ENCODE assay signal across 8 cellular contexts in genomic region chr5:168529361-168530234, GRCh38. TPM values are rescaled to one million over a fixed set of nuclear protein-coding genes. Genes with fewer than 3 reads are reported as not detected.
DNase-seq lines count a peak whose midpoint lies in the region; ATAC-seq and TF ChIP-seq lines count a peak whose summit lies in the region.

No MANE protein-coding gene starts in this region.

- WGBS in esophagus muscularis mucosa: 58% methylated on average over 25 of the region's 127 CpGs

- H3K9me3 Mint-ChIP-seq in progenitor cell of endocrine pancreas (ENCODE audit: low read depth): no peaks in the 10 kb centered on the region

- no peak overlapping the region for H3K27ac ChIP-seq in esophagus muscularis mucosa (replicated peaks in 1 of 4)

- no peak for TF ChIP-seq CTCF in esophagus muscularis mucosa (IDR thresholded peaks at IDR 0.05)
- TF ChIP-seq CTCF in progenitor cell of endocrine pancreas (IDR thresholded peaks at IDR 0.05; ENCODE audit: unreplicated experiment): no peak

- H3K4me3 ChIP-seq in esophagus muscularis mucosa: peak overlapping the region; percentile 50 to 62 (median 54)

- intact Hi-C loops in esophagus muscularis mucosa (cut with DNase I): no loop called here

- H3K4me1 ChIP-seq in esophagus muscularis mucosa: peaks cover 3 to 16% (median 13%) of the 10 kb centered on the region in 4 donors

- peak overlapping the region; percentile 70 for H3K4me3 Mint-ChIP-seq in progenitor cell of endocrine pancreas (ENCODE audit: low read depth)

- no peak for TF ChIP-seq EP300 in esophagus muscularis mucosa (IDR thresholded peaks at IDR 0.05)

- no peak overlapping the region for H3K27ac Mint-ChIP-seq in progenitor cell of endocrine pancreas

- peaks cover 0 to 60% (median 24%) of the 10 kb centered on the region in 4 donors for H3K27me3 ChIP-seq in esophagus muscularis mucosa

- no peaks in the 10 kb centered on the region for H3K36me3 Mint-ChIP-seq in progenitor cell of endocrine pancreas (ENCODE audit: insufficient read depth)

- H3K4me1 Mint-ChIP-seq in progenitor cell of endocrine pancreas (ENCODE audit: low read depth): no peaks in the 10 kb centered on the region

- no peak for ATAC-seq in GM18867 (IDR thresholded peaks at IDR 0.05; ENCODE audit: unreplicated experiment)

- TF ChIP-seq POLR2A in esophagus muscularis mucosa (IDR thresholded peaks at IDR 0.05; ENCODE audit: low read depth): no peak

- DNase-seq in Daoy (ENCODE audit: low read depth) (peak; percentile 6), SK-N-DZ (ENCODE audit: low spot score) (peak; percentile 17), esophagus muscularis mucosa (ENCODE audit: extremely low spot score) (no peak), progenitor cell of endocrine pancreas (ENCODE audit: low spot score, unreplicated experiment) (peak; percentile 13), HT-29 (ENCODE audit: low spot score) (no peak)
- no peak for DNase-seq in stimulated activated CD8-positive, alpha-beta memory T cell treated with anti-CD3 and anti-CD28 coated beads, Interleukin-4, amount 100 ng/mL, for 48 hours
- DNase-seq in activated CD8-positive, alpha-beta memory T cell treated with anti-CD3 and anti-CD28 coated beads, Interleukin-2, amount 50 U/mL, for 48 hours: no peak

- H3K9me3 ChIP-seq in esophagus muscularis mucosa: no peaks in the 10 kb centered on the region

- peaks cover 45% of the 10 kb centered on the region for H3K27me3 Mint-ChIP-seq in progenitor cell of endocrine pancreas

- no peaks in the 10 kb centered on the region for H3K36me3 ChIP-seq in esophagus muscularis mucosa

RNA-seq across cellular contexts. Expression of gene FBLL1, which starts 0.5 kb away (rescaled TPM):
- total RNA-seq in Daoy (2014; rRNA removed; shearing (Covaris generic)): 0.11 TPM in 1 of 2 replicates, not detected in the other
- 23.6 and 36.1 TPM in 2 replicates for polyA plus RNA-seq in SK-N-DZ (2014; cell fraction: cytosol; rRNA removed)
- polyA plus RNA-seq in SK-N-DZ (2014; cell fraction: nucleus; rRNA removed): 23.4 and 26.5 TPM in 2 replicates
- total RNA-seq in esophagus muscularis mucosa (under 1 TPM in 2 of 4 donors, not detected in 2; 0.29 to 0.33 TPM), progenitor cell of endocrine pancreas (3.1 and 4.5 TPM in 2 replicates)
- not detected in 2 replicates for total RNA-seq in HT-29 (2014; rRNA removed; shearing (Covaris generic))

RNA-seq across cellular contexts. Expression of gene RARS1, which starts 43.3 kb away (rescaled TPM):
- 478 and 575 TPM in 2 replicates for total RNA-seq in Daoy (2014; rRNA removed; shearing (Covaris generic))
- polyA plus RNA-seq in SK-N-DZ (2014; cell fraction: cytosol; rRNA removed): 104 and 140 TPM in 2 replicates
- 95.6 and 150 TPM in 2 replicates for polyA plus RNA-seq in SK-N-DZ (2014; cell fraction: nucleus; rRNA removed)
- total RNA-seq in esophagus muscularis mucosa (10 to 100 TPM; 53.8 to 72.3 (median 60.7) TPM), progenitor cell of endocrine pancreas (94.6 and 102 TPM in 2 replicates)
- 52.3 and 54.2 TPM in 2 replicates for total RNA-seq in HT-29 (2014; rRNA removed; shearing (Covaris generic))

RNA-seq across cellular contexts. Expression of gene PANK3, which starts 49.6 kb away (rescaled TPM):
- total RNA-seq in Daoy (2014; rRNA removed; shearing (Covaris generic)): 61.2 and 63.0 TPM in 2 replicates
- polyA plus RNA-seq in SK-N-DZ (2014; cell fraction: cytosol; rRNA removed): 83.5 and 95.2 TPM in 2 replicates
- 63.3 and 68.5 TPM in 2 replicates for polyA plus RNA-seq in SK-N-DZ (2014; cell fraction: nucleus; rRNA removed)
- total RNA-seq in esophagus muscularis mucosa (10 to 100 TPM; 26.0 to 34.5 (median 29.4) TPM), progenitor cell of endocrine pancreas (93.9 and 96.6 TPM in 2 replicates)
- total RNA-seq in HT-29 (2014; rRNA removed; shearing (Covaris generic)): 18.8 and 21.4 TPM in 2 replicates

Comparison
In these comparisons a context has a peak if more than half of its experiments do, and no peak if none do; other contexts are left out.
1. DNase-seq: peak in Daoy (single experiment), SK-N-DZ (single experiment) and progenitor cell of endocrine pancreas (single experiment); none in esophagus muscularis mucosa (single experiment), stimulated activated CD8-positive, alpha-beta memory T cell treated with anti-CD3 and anti-CD28 coated beads, Interleukin-4, amount 100 ng/mL, for 48 hours (single experiment), HT-29 (single experiment) and activated CD8-positive, alpha-beta memory T cell treated with anti-CD3 and anti-CD28 coated beads, Interleukin-2, amount 50 U/mL, for 48 hours (single experiment).